Comparison of ENCODE assay signal across 1 cellular context in genomic region chr3:43041517-43041916, GRCh38.
TF ChIP-seq lines count a peak whose summit lies in the region.

No MANE protein-coding gene starts in this region.

TF ChIP-seq in GM23338, 12 proteins besides CTCF, POLR2A, EP300 and RAD21 (continued from another document):
- TF ChIP-seq ZNF462 (CRISPR knock-in tag; IDR thresholded peaks at IDR 0.05) (no peak), JUNB (IDR thresholded peaks at IDR 0.05; ENCODE audit: unreplicated experiment) (no peak)
TF ChIP-seq in GM23338: peak in this region for 0.
